18 cellular contexts compared by ENCODE assay signal in the genomic region with DNA sequence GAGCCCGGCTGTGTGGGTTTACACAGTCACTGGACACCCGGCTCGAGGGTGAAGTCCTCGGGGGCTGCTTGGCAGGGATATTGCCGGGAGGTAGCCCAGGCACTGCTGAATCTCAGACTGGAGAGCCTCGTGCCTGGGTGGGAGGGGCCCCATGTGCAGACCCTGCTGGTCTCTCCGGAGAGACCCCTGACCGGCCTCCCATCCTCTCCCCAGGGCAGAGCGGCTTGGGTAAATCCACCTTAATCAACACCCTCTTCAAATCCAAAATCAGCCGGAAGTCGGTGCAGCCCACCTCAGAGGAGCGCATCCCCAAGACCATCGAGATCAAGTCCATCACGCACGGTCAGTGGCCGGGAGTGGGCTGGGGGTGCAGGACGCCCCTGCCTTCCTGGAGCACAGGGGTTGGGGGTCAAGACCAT.
"Had no signal": no experiment of that assay in that cellular context is flagged by ENCODE, and none has a peak within 500 bp of the region (broad histone marks: within the 10 kb centered on the region; RNA-seq: fewer than 3 reads in every experiment).

No MANE protein-coding gene starts in this region.

- H3K4me3 Mint-ChIP-seq: activated naive CD8-positive, alpha-beta T cell had no signal

- H3K27me3 ChIP-seq: testis, vagina had no signal

- H3K9me3 ChIP-seq: testis, vagina had no signal

- DNase-seq: activated CD4-positive, alpha-beta T cell treated with anti-CD3 and anti-CD28 coated beads for 1 hour; activated T-cell treated with anti-CD3 and anti-CD28 coated beads, Interleukin-2, amount 50 U/mL, for 1 hour; midbrain; stimulated activated CD4-positive, alpha-beta T cell treated with anti-CD3 and anti-CD28 coated beads, Interleukin-15, amount 100 ng/mL, for 24 hours; stimulated activated naive CD4-positive, alpha-beta T cell; T-helper 1 cell; T-helper 9 cell; testis; trophoblast cell had no signal

- H3K27ac ChIP-seq: coronary artery, epithelial cell of prostate, testis, vagina had no signal

- H3K4me3 ChIP-seq: coronary artery, smooth muscle cell, testis, vagina had no signal

- H3K36me3 Mint-ChIP-seq: activated naive CD8-positive, alpha-beta T cell had no signal

- FAIRE-seq: astrocyte, keratinocyte had no signal

- ATAC-seq: left lobe of liver, sciatic nerve had no signal

- H3K27me3 Mint-ChIP-seq: activated naive CD8-positive, alpha-beta T cell had no signal
